Comparison of ENCODE assay signal across 14 cellular contexts in the genomic region with DNA sequence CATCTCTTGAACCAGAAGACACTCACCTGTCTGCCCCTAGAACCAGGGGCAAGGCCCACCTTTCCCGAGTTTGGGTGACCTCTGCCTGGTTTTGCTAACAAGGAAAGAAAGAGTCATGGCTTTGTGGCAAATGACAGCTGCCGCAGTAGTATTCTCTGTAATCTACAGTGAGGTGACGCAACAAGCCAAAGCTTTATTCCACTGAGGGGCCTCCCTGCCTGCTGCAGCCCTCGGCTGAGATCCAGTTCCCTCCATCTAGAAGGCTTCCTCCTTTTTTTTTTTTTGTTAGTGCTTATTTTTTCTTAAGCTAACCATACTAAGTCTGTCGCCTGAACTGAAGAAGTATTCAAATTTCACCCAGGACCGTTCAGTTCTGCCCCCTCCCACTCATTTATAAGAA.
DNase-seq lines count a peak whose midpoint lies in the region; ATAC-seq and TF ChIP-seq lines count a peak whose summit lies in the region.
"Had no signal": no experiment of that assay in that cellular context is flagged by ENCODE, and none has a peak within 500 bp of the region (broad histone marks: within the 10 kb centered on the region; RNA-seq: fewer than 3 reads in every experiment).

No MANE protein-coding gene starts in this region.

- H3K27ac Mint-ChIP-seq in naive thymus-derived CD4-positive, alpha-beta T cell, result peak overlapping the region in 5 of 9 donors; percentile 32 to 78 (median 56)
- H3K27ac Mint-ChIP-seq: activated CD4-positive, alpha-beta memory T cell treated with anti-CD3 and anti-CD28 coated beads for 36 hours; T-helper 17 cell; type B pancreatic cell had no signal

- intact Hi-C loops in naive thymus-derived CD4-positive, alpha-beta T cell (cut with micrococcal nuclease), result no loop called here

- H3K36me3 ChIP-seq in naive thymus-derived CD4-positive, alpha-beta T cell (ENCODE audit: control insufficient read depth in 2 of 3, insufficient read depth in 3 of 3, low read length in 3 of 3), result no peaks in the 10 kb centered on the region
- H3K36me3 ChIP-seq: pancreas had no signal

- no peak for TF ChIP-seq CTCF in choroid plexus epithelial cell (conservative IDR thresholded peaks at IDR 0.05; ENCODE audit: low read depth, low read length)

- ATAC-seq in naive thymus-derived CD4-positive, alpha-beta T cell, result peak; percentile 54
- ATAC-seq in left lobe of liver, result no peak
- ATAC-seq: PC-3, T-helper 17 cell had no signal

- H3K27me3 ChIP-seq in naive thymus-derived CD4-positive, alpha-beta T cell (ENCODE audit: control insufficient read depth in 2 of 2, insufficient read depth in 2 of 2, low read length in 2 of 2), result no peaks in the 10 kb centered on the region
- H3K27me3 ChIP-seq: pancreas had no signal

- POLR2A ChIA-PET in naive thymus-derived CD4-positive, alpha-beta T cell (lab: Charles Lee), result no interaction called here

- H3K36me3 Mint-ChIP-seq in naive thymus-derived CD4-positive, alpha-beta T cell, result no peaks in the 10 kb centered on the region
- H3K36me3 Mint-ChIP-seq: activated CD4-positive, alpha-beta memory T cell treated with anti-CD3 and anti-CD28 coated beads for 36 hours; type B pancreatic cell had no signal

- DNase-seq in CD1c-positive myeloid dendritic cell (ENCODE audit: extremely low spot score) (peak; percentile 26), NCI-H2171 (lab: John Stamatoyannopoulos, UW) (peak; percentile 43), choroid plexus epithelial cell (ENCODE audit: low read depth) (peak; percentile 82), NCI-H526 treated with DMSO at 0.1 percent for 48 hours (lab: John Stamatoyannopoulos, UW) (no peak), LoVo (ENCODE audit: low spot score) (no peak), left lobe of liver (ENCODE audit: low spot score) (no peak), NCI-H2196 (lab: John Stamatoyannopoulos, UW; ENCODE audit: unreplicated experiment) (no peak)
- no peak for DNase-seq in naive thymus-derived CD4-positive, alpha-beta T cell
- DNase-seq: activated CD4-positive, alpha-beta memory T cell treated with anti-CD3 and anti-CD28 coated beads for 36 hours; pancreas; PC-3; T-helper 17 cell had no signal

- H3K27ac ChIP-seq in naive thymus-derived CD4-positive, alpha-beta T cell (ENCODE audit: low read depth, low read length), result no peak overlapping the region
- H3K27ac ChIP-seq: pancreas had no signal

- no peaks in the 10 kb centered on the region for H3K27me3 Mint-ChIP-seq in naive thymus-derived CD4-positive, alpha-beta T cell
- H3K27me3 Mint-ChIP-seq: activated CD4-positive, alpha-beta memory T cell treated with anti-CD3 and anti-CD28 coated beads for 36 hours had no signal

- peak overlapping the region in 6 of 10 donors; percentile 35 to 57 (median 47) for H3K4me3 Mint-ChIP-seq in naive thymus-derived CD4-positive, alpha-beta T cell
- H3K4me3 Mint-ChIP-seq: activated CD4-positive, alpha-beta memory T cell treated with anti-CD3 and anti-CD28 coated beads for 36 hours; T-helper 17 cell; type B pancreatic cell had no signal

- no peaks in the 10 kb centered on the region for H3K9me3 ChIP-seq in naive thymus-derived CD4-positive, alpha-beta T cell (ENCODE audit: control insufficient read depth in 2 of 3, low read length in 3 of 3)
- H3K9me3 ChIP-seq: Caco-2, pancreas had no signal

- CTCF ChIA-PET in naive thymus-derived CD4-positive, alpha-beta T cell (lab: Charles Lee), result no interaction called here

- no peaks in the 10 kb centered on the region for H3K9me3 Mint-ChIP-seq in naive thymus-derived CD4-positive, alpha-beta T cell
- H3K9me3 Mint-ChIP-seq: activated CD4-positive, alpha-beta memory T cell treated with anti-CD3 and anti-CD28 coated beads for 36 hours; type B pancreatic cell had no signal

- H3K4me1 ChIP-seq in naive thymus-derived CD4-positive, alpha-beta T cell (ENCODE audit: control insufficient read depth in 2 of 2, insufficient read depth in 2 of 2, low read length in 2 of 2), result no peaks in the 10 kb centered on the region
- H3K4me1 ChIP-seq: Caco-2, pancreas had no signal

- H3K4me3 ChIP-seq in choroid plexus epithelial cell (ENCODE audit: low read depth, low read length), result no peak overlapping the region
- no peak overlapping the region for H3K4me3 ChIP-seq in naive thymus-derived CD4-positive, alpha-beta T cell (ENCODE audit: low read length)
- H3K4me3 ChIP-seq: pancreas had no signal

- peaks cover 0 to 27% (median 18%) of the 10 kb centered on the region in 7 donors for H3K4me1 Mint-ChIP-seq in naive thymus-derived CD4-positive, alpha-beta T cell

Comparison
In these comparisons a context has a peak if more than half of its experiments do, and no peak if none do; other contexts are left out.
1. DNase-seq: peak in CD1c-positive myeloid dendritic cell (single experiment), NCI-H2171 (single experiment) and choroid plexus epithelial cell (single experiment); none in naive thymus-derived CD4-positive, alpha-beta T cell (0 of 9), NCI-H526 treated with DMSO at 0.1 percent for 48 hours (single experiment), LoVo (single experiment), left lobe of liver (single experiment) and NCI-H2196 (single experiment).